ENCODE assay signal across 14 cellular contexts in genomic region chr6:17905611-17906592, GRCh38.
DNase-seq lines count a peak whose midpoint lies in the region; ATAC-seq, FAIRE-seq and TF ChIP-seq lines count a peak whose summit lies in the region.
"Had no signal": no experiment of that assay in that cellular context is flagged by ENCODE, and none has a peak within 500 bp of the region (broad histone marks: within the 10 kb centered on the region; RNA-seq: fewer than 3 reads in every experiment).

No MANE protein-coding gene starts in this region.

- H3K27ac ChIP-seq in astrocyte (ENCODE audit: low read depth, low read length) (peak overlapping the region; percentile 93), upper lobe of left lung (peak overlapping the region in 3 of 4 donors; percentile 53 to 82 (median 75))

- no peak for TF ChIP-seq EP300 in upper lobe of left lung (IDR thresholded peaks at IDR 0.05)

- peak overlapping the region; percentile 42 for H3K4me2 ChIP-seq in astrocyte (ENCODE audit: low read length)

- H3K4me3 ChIP-seq in astrocyte (ENCODE audit: insufficient read depth, low read depth, low read length): no peak overlapping the region
- H3K4me3 ChIP-seq in upper lobe of left lung: no peak overlapping the region

- no peak overlapping the region for H2AFZ ChIP-seq in astrocyte (ENCODE audit: low read depth, low read length)

- H3K9ac ChIP-seq in astrocyte (ENCODE audit: low read length): peak overlapping the region; percentile 50

- peaks cover 56% of the 10 kb centered on the region for H3K79me2 ChIP-seq in astrocyte (ENCODE audit: insufficient read depth, low read length)

- H3K4me1 Mint-ChIP-seq in astrocyte (ENCODE audit: low read depth, unreplicated experiment) (peaks cover 28% of the 10 kb centered on the region), glutamatergic neuron (ENCODE audit: low read depth, unreplicated experiment) (peaks cover 15% of the 10 kb centered on the region)

- H4K20me1 ChIP-seq in astrocyte (ENCODE audit: insufficient read depth, low read length): no peaks in the 10 kb centered on the region

- ATAC-seq in upper lobe of left lung (ENCODE audit: low FRiP score in 2 of 2) (no peak), HG02610 (IDR thresholded peaks at IDR 0.05; ENCODE audit: unreplicated experiment) (no peak), HG03520 (IDR thresholded peaks at IDR 0.05; ENCODE audit: unreplicated experiment) (no peak)

- H3K9me3 Mint-ChIP-seq in astrocyte (ENCODE audit: unreplicated experiment): no peaks in the 10 kb centered on the region
- peaks cover 6% of the 10 kb centered on the region for H3K9me3 Mint-ChIP-seq in glutamatergic neuron (ENCODE audit: unreplicated experiment)

- no peak for TF ChIP-seq CTCF in astrocyte (IDR thresholded peaks at IDR 0.05; ENCODE audit: insufficient read depth, low read depth, low read length)
- no peak for TF ChIP-seq CTCF in glutamatergic neuron (IDR thresholded peaks at IDR 0.05; ENCODE audit: partially characterized antibody, unreplicated experiment)
- no peak for TF ChIP-seq CTCF in upper lobe of left lung (IDR thresholded peaks at IDR 0.05)

- DNase-seq in HPDE6-E6E7 (ENCODE audit: extremely low spot score): peak; percentile 14
- DNase-seq in astrocyte (ENCODE audit: low read depth): peak; percentile 87
- DNase-seq in glutamatergic neuron: no peak
- DNase-seq in upper lobe of left lung: no peak
- DNase-seq in activated T-cell treated with anti-CD3 and anti-CD28 coated beads, Interleukin-2, amount 50 U/mL, for 48 hours: no peak
- DNase-seq in NCI-H1694 (lab: John Stamatoyannopoulos, UW): no peak
- DNase-seq: activated CD4-positive, alpha-beta T cell treated with anti-CD3 and anti-CD28 coated beads for 1 hour; cerebellar nuclear complex; DMS79 treated with DMSO at 0.1 percent for 48 hours; head of caudate nucleus; NCI-H510A treated with DMSO at 0.1 percent for 48 hours; SHP77 treated with DMSO at 0.1 percent for 48 hours had no signal

- no peaks in the 10 kb centered on the region for H3K36me3 ChIP-seq in astrocyte (ENCODE audit: insufficient read depth, low read length)
- no peaks in the 10 kb centered on the region for H3K36me3 ChIP-seq in upper lobe of left lung

- H3K27me3 ChIP-seq in astrocyte (ENCODE audit: insufficient read depth, low read length) (no peaks in the 10 kb centered on the region), upper lobe of left lung (no peaks in the 10 kb centered on the region)

- H3K4me3 Mint-ChIP-seq in astrocyte (ENCODE audit: unreplicated experiment): no peak overlapping the region
- no peak overlapping the region for H3K4me3 Mint-ChIP-seq in glutamatergic neuron (ENCODE audit: unreplicated experiment)

- WGBS in upper lobe of left lung, 2 donors: 87 to 89% methylated on average over 2 of the region's 2 CpGs

- H3K36me3 Mint-ChIP-seq in astrocyte (ENCODE audit: low read depth, unreplicated experiment) (no peaks in the 10 kb centered on the region), glutamatergic neuron (ENCODE audit: unreplicated experiment) (no peaks in the 10 kb centered on the region)

- H3K4me1 ChIP-seq in astrocyte (ENCODE audit: insufficient read depth, low read length): peaks cover 29% of the 10 kb centered on the region
- peaks cover 50 to 62% (median 54%) of the 10 kb centered on the region in 4 donors for H3K4me1 ChIP-seq in upper lobe of left lung

- H3K9me3 ChIP-seq in astrocyte (ENCODE audit: insufficient read depth, low read depth, low read length) (no peaks in the 10 kb centered on the region), upper lobe of left lung (no peaks in the 10 kb centered on the region)

- TF ChIP-seq POLR2A in upper lobe of left lung (IDR thresholded peaks at IDR 0.05): no peak

- H3K27ac Mint-ChIP-seq in astrocyte (ENCODE audit: unreplicated experiment) (peak overlapping the region; percentile 87), glutamatergic neuron (ENCODE audit: unreplicated experiment) (peak overlapping the region; percentile 62)

- FAIRE-seq in astrocyte (lab: Jason Lieb, UNC): peak; percentile 58

- H3K27me3 Mint-ChIP-seq in astrocyte (ENCODE audit: low read depth, unreplicated experiment): no peaks in the 10 kb centered on the region
- H3K27me3 Mint-ChIP-seq in glutamatergic neuron (ENCODE audit: unreplicated experiment): peaks cover 4% of the 10 kb centered on the region

Comparison
In these comparisons a context has a peak if more than half of its experiments do, and no peak if none do; other contexts are left out.
1. DNase-seq: peak in HPDE6-E6E7 (single experiment) and astrocyte (single experiment); none in glutamatergic neuron (single experiment), upper lobe of left lung (0 of 2), activated T-cell treated with anti-CD3 and anti-CD28 coated beads, Interleukin-2, amount 50 U/mL, for 48 hours (0 of 2) and NCI-H1694 (single experiment).